18 cellular contexts compared by ENCODE assay signal in genomic region chr22:32572741-32573140, GRCh38.
"Had no signal": no experiment of that assay in that cellular context is flagged by ENCODE, and none has a peak within 500 bp of the region (broad histone marks: within the 10 kb centered on the region; RNA-seq: fewer than 3 reads in every experiment).

No MANE protein-coding gene starts in this region.

- H3K27ac ChIP-seq: epithelial cell of prostate, thyroid gland had no signal

- ATAC-seq: activated naive CD4-positive, alpha-beta T cell treated with anti-CD3 and anti-CD28 coated beads, Interleukin-2, amount 50 U/mL, for 72 hours; activated T-cell treated with anti-CD3 and anti-CD28 coated beads, Interleukin-2, amount 50 U/mL, for 72 hours; heart right ventricle; mucosa of descending colon; stimulated activated naive CD8-positive, alpha-beta T cell treated with anti-CD3 and anti-CD28 coated beads, Interleukin-15, amount 100 ng/mL, for 72 hours; upper lobe of right lung had no signal

- H3K27me3 ChIP-seq: breast epithelium, heart right ventricle, right atrium auricular region, thyroid gland, upper lobe of right lung had no signal

- H3K4me3 ChIP-seq: breast epithelium, heart right ventricle, lung, mucosa of descending colon, right atrium auricular region, thyroid gland, upper lobe of right lung had no signal

- H3K36me3 ChIP-seq: breast epithelium, heart right ventricle, right atrium auricular region, thyroid gland, upper lobe of right lung had no signal

- DNase-seq: activated B cell treated with CpG ODN at 0.5 μM for 24 hours; activated naive CD4-positive, alpha-beta T cell; activated T-cell treated with anti-CD3 and anti-CD28 coated beads for 4 hours; activated T-cell treated with anti-CD3 and anti-CD28 coated beads, Interleukin-2, amount 50 U/mL, for 72 hours; dermis blood vessel endothelial cell; effector CD4-positive, alpha-beta T cell; heart right ventricle; mucosa of descending colon; stimulated activated CD4-positive, alpha-beta T cell treated with anti-CD3 and anti-CD28 coated beads, Interleukin-4, amount 100 ng/mL, for 1 hour; stimulated activated naive CD8-positive, alpha-beta T cell treated with anti-CD3 and anti-CD28 coated beads, Interleukin-15, amount 100 ng/mL, for 72 hours; T-helper 9 cell; thyroid gland; upper lobe of right lung had no signal

- H3K9me3 ChIP-seq: breast epithelium, heart right ventricle, mucosa of descending colon, right atrium auricular region, thyroid gland, upper lobe of right lung had no signal
